Comparison of ENCODE assay signal across 8 cellular contexts in genomic region chr14:102544745-102545460, GRCh38. TPM values are rescaled to one million over a fixed set of nuclear protein-coding genes. Genes with fewer than 3 reads are reported as not detected.
A peak's percentile ranks its signal among the peaks of the same experiment; 100 is the strongest.
DNase-seq lines count a peak whose midpoint lies in the region; ATAC-seq, FAIRE-seq and TF ChIP-seq lines count a peak whose summit lies in the region.

No MANE protein-coding gene starts in this region.

- no peak overlapping the region for H3K27ac ChIP-seq in keratinocyte (ENCODE audit: control insufficient read depth, insufficient read depth, low read length)
- H3K27ac ChIP-seq in urinary bladder (ENCODE audit: low read depth), result no peak overlapping the region

- H3K9me3 Mint-ChIP-seq in activated naive CD4-positive, alpha-beta T cell treated with anti-CD3 and anti-CD28 coated beads, Interleukin-2, amount 50 U/mL, for 72 hours, result no peaks in the 10 kb centered on the region

- H2AFZ ChIP-seq in keratinocyte (ENCODE audit: control insufficient read depth, low read length), result peak overlapping the region; percentile 70

- H3K36me3 Mint-ChIP-seq in activated naive CD4-positive, alpha-beta T cell treated with anti-CD3 and anti-CD28 coated beads, Interleukin-2, amount 50 U/mL, for 72 hours, result no peaks in the 10 kb centered on the region

- TF ChIP-seq CTCF in keratinocyte (optimal IDR thresholded peaks at IDR 0.05 in 1 of 3, IDR thresholded peaks at IDR 0.05 in 1 of 3, conservative IDR thresholded peaks at IDR 0.05 in 1 of 3; ENCODE audit: extremely low read depth in 1 of 3, insufficient read depth in 2 of 3, low read length in 3 of 3), result no peak

- peak; percentile 63 to 71 for ATAC-seq in activated naive CD4-positive, alpha-beta T cell treated with anti-CD3 and anti-CD28 coated beads, Interleukin-2, amount 50 U/mL, for 72 hours
- no peak for ATAC-seq in GM21360 (IDR thresholded peaks at IDR 0.05; ENCODE audit: unreplicated experiment)

- dilution Hi-C loops in keratinocyte (cut with MboI; ENCODE audit: extremely low pct_ligation_motif_present, low sequenced_read_pairs), result no loop called here

- H3K79me2 ChIP-seq in keratinocyte (ENCODE audit: control insufficient read depth, insufficient read depth, low read length), result no peaks in the 10 kb centered on the region

- H3K4me3 ChIP-seq in keratinocyte (ENCODE audit: control insufficient read depth in 2 of 3, extremely low read depth in 1 of 3, insufficient read depth in 2 of 3, low read depth in 1 of 3, low read length in 3 of 3), result peak overlapping the region in 1 of 3 experiments; percentile 7
- H3K4me3 ChIP-seq in urinary bladder (ENCODE audit: low read depth, low read length), result peak overlapping the region; percentile 17

- DNase-seq in stimulated activated CD4-positive, alpha-beta T cell treated with anti-CD3 and anti-CD28 coated beads, Interleukin-4, amount 100 ng/mL, for 1 hour, result peak; percentile 17
- no peak for DNase-seq in stimulated activated CD4-positive, alpha-beta T cell treated with anti-CD3 and anti-CD28 coated beads, Interleukin-12 subunit alpha, Interleukin-12 subunit beta, amount 100 ng/mL, for 4 hours
- DNase-seq in activated naive CD4-positive, alpha-beta T cell treated with anti-CD3 and anti-CD28 coated beads, Interleukin-2, amount 50 U/mL, for 72 hours (ENCODE audit: low spot score in 2 of 2), result peak in 1 of 2 donors; percentile 25
- no peak for DNase-seq in keratinocyte (ENCODE audit: low read depth, low spot score)
- no peak for DNase-seq in A172 (ENCODE audit: low spot score)
- no peak for DNase-seq in NCI-H510A (lab: John Stamatoyannopoulos, UW)

- H3K9ac ChIP-seq in keratinocyte (ENCODE audit: control insufficient read depth, extremely low read depth, insufficient read depth, low read length), result peak overlapping the region; percentile 44

- no peak for FAIRE-seq in keratinocyte (lab: Jason Lieb, UNC)

- WGBS in urinary bladder, result 16% methylated on average over 66 of the region's 66 CpGs

- H3K36me3 ChIP-seq in keratinocyte (ENCODE audit: control insufficient read depth in 2 of 2, extremely low read depth in 1 of 2, insufficient read depth in 2 of 2, low read length in 2 of 2), result no peaks in the 10 kb centered on the region
- H3K36me3 ChIP-seq in urinary bladder (ENCODE audit: insufficient read depth), result no peaks in the 10 kb centered on the region

- H3K27me3 ChIP-seq in keratinocyte (ENCODE audit: control insufficient read depth, extremely low read depth, insufficient read depth, low read length), result no peaks in the 10 kb centered on the region

- H3K27ac Mint-ChIP-seq in activated naive CD4-positive, alpha-beta T cell treated with anti-CD3 and anti-CD28 coated beads, Interleukin-2, amount 50 U/mL, for 72 hours, result no peak overlapping the region

- H4K20me1 ChIP-seq in keratinocyte (ENCODE audit: control insufficient read depth, extremely low read depth, insufficient read depth, low read length), result no peaks in the 10 kb centered on the region

- H3K9me3 ChIP-seq in keratinocyte (ENCODE audit: control insufficient read depth, low read depth, low read length), result no peaks in the 10 kb centered on the region

- no peaks in the 10 kb centered on the region for H3K9me1 ChIP-seq in keratinocyte (ENCODE audit: control insufficient read depth, extremely low read depth, insufficient read depth, low read length)

- H3K4me2 ChIP-seq in keratinocyte (ENCODE audit: control insufficient read depth, extremely low read depth, insufficient read depth, low read depth, low read length), result peak overlapping the region; percentile 56

- H3K4me1 ChIP-seq in keratinocyte (ENCODE audit: control insufficient read depth, extremely low read depth, insufficient read depth, low read length) (peaks cover 18% of the 10 kb centered on the region), urinary bladder (ENCODE audit: insufficient read depth) (peaks cover 2% of the 10 kb centered on the region)

RNA-seq across cellular contexts. Expression of gene ANKRD9, which starts 35.3 kb away (rescaled TPM):
- total RNA-seq in activated naive CD4-positive, alpha-beta T cell treated with anti-CD3 and anti-CD28 coated beads, Interleukin-2, amount 50 U/mL, for 72 hours, result 10 to 100 TPM in 1 of 2 donors, 1 to 10 TPM in 1; 5.2 to 15.8 TPM
- polyA plus RNA-seq in keratinocyte (3.5 to 9.6 TPM (median 4.9 TPM) in 3 replicates), urinary bladder (13.5 TPM)
- polyA plus RNA-seq in keratinocyte (2011; ENCODE audit: low read depth), result 8.2 TPM
- polyA plus RNA-seq in keratinocyte (2011; cell fraction: cytosol; rRNA removed), result 1.6 and 13.9 TPM in 2 replicates
- 14.2 and 23.3 TPM in 2 replicates for polyA plus RNA-seq in keratinocyte (2011; cell fraction: nucleus; rRNA removed)
- 7.5 and 17.3 TPM in 2 replicates for polyA plus RNA-seq in keratinocyte (2012; ENCODE audit: low replicate concordance)
- 2.9 to 3.9 TPM (median 3.1 TPM) in 3 replicates for polyA minus RNA-seq in keratinocyte
- polyA minus RNA-seq in keratinocyte (2011; cell fraction: cytosol; rRNA and poly(A)+ RNA removed), result 19.6 TPM
- 8.9 and 9.6 TPM in 2 replicates for polyA minus RNA-seq in keratinocyte (2011; cell fraction: nucleus; rRNA and poly(A)+ RNA removed)
- total RNA-seq in urinary bladder, result 4.3 TPM
- 23.6 and 25.5 TPM in 2 replicates for total RNA-seq in A172 (2014; rRNA removed; shearing (Covaris generic))

RNA-seq across cellular contexts. Expression of gene RCOR1, which starts 47.5 kb away (rescaled TPM):
- total RNA-seq in activated naive CD4-positive, alpha-beta T cell treated with anti-CD3 and anti-CD28 coated beads, Interleukin-2, amount 50 U/mL, for 72 hours, result 10 to 100 TPM; 22.6 to 23.7 TPM
- 19.7 to 29.8 TPM (median 27.0 TPM) in 3 replicates for polyA plus RNA-seq in keratinocyte
- 23.3 TPM for polyA plus RNA-seq in keratinocyte (2011; ENCODE audit: low read depth)
- 16.1 and 28.6 TPM in 2 replicates for polyA plus RNA-seq in keratinocyte (2011; cell fraction: cytosol; rRNA removed)
- 35.0 and 41.8 TPM in 2 replicates for polyA plus RNA-seq in keratinocyte (2011; cell fraction: nucleus; rRNA removed)
- 21.3 and 21.9 TPM in 2 replicates for polyA plus RNA-seq in keratinocyte (2012; ENCODE audit: low replicate concordance)
- polyA minus RNA-seq in keratinocyte, result 18.8 to 39.6 TPM (median 26.1 TPM) in 3 replicates
- 17.8 TPM for polyA minus RNA-seq in keratinocyte (2011; cell fraction: cytosol; rRNA and poly(A)+ RNA removed)
- polyA minus RNA-seq in keratinocyte (2011; cell fraction: nucleus; rRNA and poly(A)+ RNA removed), result 30.0 and 53.4 TPM in 2 replicates
- 32.8 TPM for total RNA-seq in urinary bladder
- polyA plus RNA-seq in urinary bladder, result 12.6 TPM
- 11.1 and 11.4 TPM in 2 replicates for total RNA-seq in A172 (2014; rRNA removed; shearing (Covaris generic))
